In genomic region chr7:8206950-8207349, GRCh38 we compare ENCODE assay signal across 26 cellular contexts.
"Had no signal": no experiment of that assay in that cellular context is flagged by ENCODE, and none has a peak within 500 bp of the region (broad histone marks: within the 10 kb centered on the region; RNA-seq: fewer than 3 reads in every experiment).

No MANE protein-coding gene starts in this region.

- H3K27ac ChIP-seq: breast epithelium, cardiac muscle cell, colonic mucosa, foreskin keratinocyte, gastroesophageal sphincter had no signal

- H3K36me3 ChIP-seq: ascending aorta, breast epithelium, cardiac muscle cell, colonic mucosa, gastroesophageal sphincter had no signal

- H3K4me3 ChIP-seq: ascending aorta, breast epithelium, cardiac muscle cell, colonic mucosa, gastroesophageal sphincter, heart right ventricle had no signal

- H3K27ac Mint-ChIP-seq: activated CD4-positive, alpha-beta memory T cell treated with anti-CD3 and anti-CD28 coated beads, Interleukin-2, amount 10 ng/mL, durations not matched to agents 7 days and 5 days; activated CD4-positive, alpha-beta T cell treated with anti-CD3 and anti-CD28 coated beads, Interleukin-2, amount 10 ng/mL, durations not matched to agents 7 days and 5 days; activated naive CD4-positive, alpha-beta T cell treated with anti-CD3 and anti-CD28 coated beads, Interleukin-2, amount 10 ng/mL, durations not matched to agents 7 days and 5 days; activated T-cell treated with anti-CD3 and anti-CD28 coated beads, Interleukin-2, amount 50 U/mL, for 24 hours; activated T-cell treated with anti-CD3 and anti-CD28 coated beads, Interleukin-2, amount 50 U/mL, for 72 hours had no signal

- H3K27me3 ChIP-seq: ascending aorta, breast epithelium, cardiac muscle cell, colonic mucosa, foreskin keratinocyte, gastroesophageal sphincter, heart right ventricle had no signal

- H3K4me1 ChIP-seq: colonic mucosa, foreskin keratinocyte, gastroesophageal sphincter had no signal

- H3K27me3 Mint-ChIP-seq: brain had no signal

- H3K9me3 ChIP-seq: ascending aorta, breast epithelium, colonic mucosa, gastroesophageal sphincter, heart right ventricle had no signal

- H3K36me3 Mint-ChIP-seq: activated naive CD4-positive, alpha-beta T cell treated with anti-CD3 and anti-CD28 coated beads, Interleukin-2, amount 10 ng/mL, durations not matched to agents 7 days and 5 days; activated naive CD4-positive, alpha-beta T cell treated with anti-CD3 and anti-CD28 coated beads, Interleukin-2, amount 50 U/mL, for 72 hours; activated naive CD8-positive, alpha-beta T cell treated with anti-CD3 and anti-CD28 coated beads, Interleukin-2, amount 10 ng/mL, durations not matched to agents 7 days and 5 days; brain had no signal

- DNase-seq: activated CD4-positive, alpha-beta memory T cell treated with anti-CD3 and anti-CD28 coated beads, Interleukin-2, amount 10 ng/mL, durations not matched to agents 7 days and 5 days; activated CD4-positive, alpha-beta T cell treated with anti-CD3 and anti-CD28 coated beads for 1 hour; activated CD4-positive, alpha-beta T cell treated with anti-CD3 and anti-CD28 coated beads for 4 hours; activated CD4-positive, alpha-beta T cell treated with anti-CD3 and anti-CD28 coated beads, Interleukin-2, amount 10 ng/mL, durations not matched to agents 7 days and 5 days; activated CD4-positive, alpha-beta T cell treated with anti-CD3 and anti-CD28 coated beads, Interleukin-2, amount 50 U/mL, for 4 hours; activated CD8-positive, alpha-beta memory T cell treated with anti-CD3 and anti-CD28 coated beads, Interleukin-2, amount 50 U/mL, for 48 hours; activated gamma-delta T cell; activated naive CD4-positive, alpha-beta T cell; activated naive CD4-positive, alpha-beta T cell treated with anti-CD3 and anti-CD28 coated beads, Interleukin-2, amount 10 ng/mL, durations not matched to agents 7 days and 5 days; activated naive CD8-positive, alpha-beta T cell treated with anti-CD3 and anti-CD28 coated beads, Interleukin-2, amount 10 ng/mL, durations not matched to agents 7 days and 5 days; activated T-cell treated with anti-CD3 and anti-CD28 coated beads for 4 hours; activated T-cell treated with anti-CD3 and anti-CD28 coated beads, Interleukin-2, amount 50 U/mL, for 24 hours; activated T-cell treated with anti-CD3 and anti-CD28 coated beads, Interleukin-2, amount 50 U/mL, for 72 hours; central memory CD4-positive, alpha-beta T cell; cerebellar nuclear complex; colonic mucosa; effector CD8-positive, alpha-beta T cell; foreskin keratinocyte; heart right ventricle; T-helper 2 cell had no signal

- H3K4me1 Mint-ChIP-seq: activated naive CD4-positive, alpha-beta T cell treated with anti-CD3 and anti-CD28 coated beads, Interleukin-2, amount 10 ng/mL, durations not matched to agents 7 days and 5 days; activated naive CD8-positive, alpha-beta T cell treated with anti-CD3 and anti-CD28 coated beads, Interleukin-2, amount 10 ng/mL, durations not matched to agents 7 days and 5 days had no signal

- H3K9me3 Mint-ChIP-seq: activated CD4-positive, alpha-beta memory T cell treated with anti-CD3 and anti-CD28 coated beads, Interleukin-2, amount 10 ng/mL, durations not matched to agents 7 days and 5 days; activated CD4-positive, alpha-beta T cell treated with anti-CD3 and anti-CD28 coated beads, Interleukin-2, amount 10 ng/mL, durations not matched to agents 7 days and 5 days; activated naive CD4-positive, alpha-beta T cell treated with anti-CD3 and anti-CD28 coated beads, Interleukin-2, amount 10 ng/mL, durations not matched to agents 7 days and 5 days; activated naive CD4-positive, alpha-beta T cell treated with anti-CD3 and anti-CD28 coated beads, Interleukin-2, amount 50 U/mL, for 72 hours; activated naive CD8-positive, alpha-beta T cell treated with anti-CD3 and anti-CD28 coated beads, Interleukin-2, amount 10 ng/mL, durations not matched to agents 7 days and 5 days; activated T-cell treated with anti-CD3 and anti-CD28 coated beads, Interleukin-2, amount 50 U/mL, for 24 hours; activated T-cell treated with anti-CD3 and anti-CD28 coated beads, Interleukin-2, amount 50 U/mL, for 72 hours had no signal

- H3K4me3 Mint-ChIP-seq: activated CD4-positive, alpha-beta memory T cell treated with anti-CD3 and anti-CD28 coated beads, Interleukin-2, amount 10 ng/mL, durations not matched to agents 7 days and 5 days; activated CD4-positive, alpha-beta T cell treated with anti-CD3 and anti-CD28 coated beads, Interleukin-2, amount 10 ng/mL, durations not matched to agents 7 days and 5 days; activated naive CD4-positive, alpha-beta T cell treated with anti-CD3 and anti-CD28 coated beads, Interleukin-2, amount 10 ng/mL, durations not matched to agents 7 days and 5 days; activated naive CD8-positive, alpha-beta T cell treated with anti-CD3 and anti-CD28 coated beads, Interleukin-2, amount 10 ng/mL, durations not matched to agents 7 days and 5 days; activated T-cell treated with anti-CD3 and anti-CD28 coated beads, Interleukin-2, amount 50 U/mL, for 24 hours; activated T-cell treated with anti-CD3 and anti-CD28 coated beads, Interleukin-2, amount 50 U/mL, for 72 hours had no signal
